Comparison of ENCODE assay signal across 24 cellular contexts in genomic region chr5:89337-90286, GRCh38. TPM values are rescaled to one million over a fixed set of nuclear protein-coding genes. Genes with fewer than 3 reads are reported as not detected.
"Had no signal": no experiment of that assay in that cellular context is flagged by ENCODE, and none has a peak within 500 bp of the region (broad histone marks: within the 10 kb centered on the region; RNA-seq: fewer than 3 reads in every experiment).

No MANE protein-coding gene starts in this region.

- H3K4me3 ChIP-seq: esophagus muscularis mucosa, left ventricle myocardium inferior, neural progenitor cell, sigmoid colon, stomach, thyroid gland, upper lobe of right lung had no signal

- DNase-seq: activated CD4-positive, alpha-beta memory T cell treated with anti-CD3 and anti-CD28 coated beads, Interleukin-2, amount 10 ng/mL, durations not matched to agents 7 days and 5 days; activated CD4-positive, alpha-beta T cell treated with anti-CD3 and anti-CD28 coated beads, Interleukin-2, amount 10 ng/mL, durations not matched to agents 24 days and 14 days; activated CD4-positive, CD25-positive, alpha-beta regulatory T cell treated with anti-CD3 and anti-CD28 coated beads, Interleukin-2, amount 50 U/mL, for 72 hours; activated CD8-positive, alpha-beta memory T cell treated with anti-CD3 and anti-CD28 coated beads, Interleukin-2, amount 50 U/mL, for 48 hours; activated gamma-delta T cell; activated naive CD4-positive, alpha-beta T cell treated with anti-CD3 and anti-CD28 coated beads, Interleukin-2, amount 10 ng/mL, durations not matched to agents 7 days and 5 days; activated T-cell treated with anti-CD3 and anti-CD28 coated beads, Interleukin-2, amount 50 U/mL, for 24 hours; amygdala; central memory CD4-positive, alpha-beta T cell; foreskin melanocyte; left ventricle myocardium inferior; midbrain; naive thymus-derived CD4-positive, alpha-beta T cell; sigmoid colon; small intestine; stimulated activated CD4-positive, alpha-beta T cell treated with anti-CD3 and anti-CD28 coated beads, Interleukin-4, amount 100 ng/mL, for 24 hours; stimulated activated CD8-positive, alpha-beta memory T cell treated with anti-CD3 and anti-CD28 coated beads, Interleukin-4, amount 100 ng/mL, for 48 hours; T-helper 2 cell; upper lobe of right lung had no signal

- H3K36me3 ChIP-seq: esophagus muscularis mucosa, left ventricle myocardium inferior, neural progenitor cell, sigmoid colon, stomach, thyroid gland, upper lobe of right lung had no signal

- H3K27me3 ChIP-seq: neural progenitor cell, thyroid gland had no signal

- H3K9me3 ChIP-seq: sigmoid colon, stomach, thyroid gland, upper lobe of right lung had no signal

- H3K4me1 ChIP-seq: upper lobe of right lung had no signal

- ATAC-seq: naive thymus-derived CD4-positive, alpha-beta T cell; stimulated activated memory B cell treated with anti-CD40 and anti-IgM and Interleukin-4, amounts not matched to agents 10 μg/mL and 1 μg/mL and 100 μg/mL, for 72 hours had no signal

- H3K27ac ChIP-seq: esophagus muscularis mucosa, left ventricle myocardium inferior, neural progenitor cell, sigmoid colon, stomach, thyroid gland, upper lobe of right lung had no signal

RNA-seq across cellular contexts. Expression of gene PLEKHG4B, which starts 2.4 kb away (rescaled TPM):
- total RNA-seq: activated CD4-positive, alpha-beta memory T cell treated with anti-CD3 and anti-CD28 coated beads, Interleukin-2, amount 10 ng/mL, durations not matched to agents 7 days and 5 days; activated CD4-positive, alpha-beta T cell treated with anti-CD3 and anti-CD28 coated beads, Interleukin-2, amount 10 ng/mL, durations not matched to agents 24 days and 14 days; left ventricle myocardium inferior had no signal
